9 cellular contexts compared by ENCODE assay signal in genomic region chr11:316891-317291, GRCh38. TPM values are rescaled to one million over a fixed set of nuclear protein-coding genes. Genes with fewer than 3 reads are reported as not detected.
A peak's percentile ranks its signal among the peaks of the same experiment; 100 is the strongest.
DNase-seq lines count a peak whose midpoint lies in the region; ATAC-seq, FAIRE-seq and TF ChIP-seq lines count a peak whose summit lies in the region.
"Had no signal": no experiment of that assay in that cellular context is flagged by ENCODE, and none has a peak within 500 bp of the region (broad histone marks: within the 10 kb centered on the region; RNA-seq: fewer than 3 reads in every experiment).

No MANE protein-coding gene starts in this region.

- H2AFZ ChIP-seq in K562 (ENCODE audit: low read depth, low read length): no peak overlapping the region

- POLR2A ChIA-PET in K562 (lab: Yijun Ruan, JAX): interaction anchor here (0.6 to 2.0 kb wide), 12 partner anchors 8 to 134 kb away, joined by 3 to 10 read pairs (median 4); partner anchors contain the start of genes BET1L, IFITM2 and RIC8A

- H3K27me3 ChIP-seq in K562 (ENCODE audit: control insufficient read depth in 2 of 2, insufficient read depth in 2 of 2, low read length in 2 of 2) (no peaks in the 10 kb centered on the region), upper lobe of left lung (peaks cover 0 to 9% (median 0%) of the 10 kb centered on the region in 4 donors)

- H3K9me3 ChIP-seq in K562 (replicated peaks; ENCODE audit: control insufficient read depth, insufficient read depth, low read depth, low read length): no peaks in the 10 kb centered on the region
- H3K9me3 ChIP-seq in upper lobe of left lung: no peaks in the 10 kb centered on the region

- no peak for DNase-seq in activated naive CD4-positive, alpha-beta T cell treated with anti-CD3 and anti-CD28 coated beads, Interleukin-2, amount 10 ng/mL, durations not matched to agents 7 days and 5 days
- no peak for DNase-seq in activated naive CD4-positive, alpha-beta T cell treated with anti-CD3 and anti-CD28 coated beads, Interleukin-2, amount 50 U/mL, for 16 hours
- DNase-seq in K562 (ENCODE audit: extremely low read depth in 1 of 4, low spot score in 3 of 4): no peak
- DNase-seq in memory B cell (ENCODE audit: low spot score in 2 of 2): no peak
- DNase-seq in upper lobe of left lung: no peak
- no peak for DNase-seq in NCI-H748 (lab: John Stamatoyannopoulos, UW; ENCODE audit: unreplicated experiment)
- no peak for DNase-seq in activated CD8-positive, alpha-beta memory T cell treated with anti-CD3 and anti-CD28 coated beads, Interleukin-2, amount 50 U/mL, for 4 hours
- DNase-seq: small intestine had no signal

- H3K9ac ChIP-seq in K562 (ENCODE audit: insufficient read depth in 1 of 2, low read depth in 2 of 2, low read length in 2 of 2): peak overlapping the region; percentile 82 to 98; a peak in 3 of 4 replicates

- H3K4me1 ChIP-seq in K562 (replicated peaks in 1 of 2; ENCODE audit: control insufficient read depth in 2 of 2, insufficient read depth in 2 of 2, low read length in 2 of 2): peaks cover 24 to 52% of the 10 kb centered on the region in 2 experiments
- peaks cover 39 to 62% (median 43%) of the 10 kb centered on the region in 4 donors for H3K4me1 ChIP-seq in upper lobe of left lung

- intact Hi-C loops in K562 (cut with micrococcal nuclease): loop anchor here (2.0 kb wide), 1 partner anchor 38 kb away; no protein-coding TSS in a partner anchor

- no peaks in the 10 kb centered on the region for H3K9me3 Mint-ChIP-seq in activated naive CD4-positive, alpha-beta T cell treated with anti-CD3 and anti-CD28 coated beads, Interleukin-2, amount 10 ng/mL, durations not matched to agents 7 days and 5 days
- no peaks in the 10 kb centered on the region for H3K9me3 Mint-ChIP-seq in memory B cell

- TF ChIP-seq POLR2A in K562 (conservative IDR thresholded peaks at IDR 0.05) (no peak), upper lobe of left lung (IDR thresholded peaks at IDR 0.05) (no peak)

- peaks cover 12% of the 10 kb centered on the region for H3K27me3 Mint-ChIP-seq in activated naive CD4-positive, alpha-beta T cell treated with anti-CD3 and anti-CD28 coated beads, Interleukin-2, amount 10 ng/mL, durations not matched to agents 7 days and 5 days
- no peaks in the 10 kb centered on the region for H3K27me3 Mint-ChIP-seq in memory B cell

- H3K79me2 ChIP-seq in K562 (ENCODE audit: control insufficient read depth, insufficient read depth, low read length): peaks cover 80% of the 10 kb centered on the region

- H4K20me1 ChIP-seq in K562 (replicated peaks; ENCODE audit: control insufficient read depth, insufficient read depth, low read length): peaks cover 5% of the 10 kb centered on the region; the same call in 1 of the 2 replicates

- no TSS peak for BruUV-seq in K562 (replicated peaks; lab: Mats Ljungman, UMichigan)

- no peak for TF ChIP-seq EP300 in K562 (IDR thresholded peaks at IDR 0.05; ENCODE audit: low read length)
- no peak for TF ChIP-seq EP300 in upper lobe of left lung (IDR thresholded peaks at IDR 0.05)

- TF ChIP-seq CTCF in K562 (IDR thresholded peaks at IDR 0.05 in 2 of 3, conservative IDR thresholded peaks at IDR 0.05 in 1 of 3; ENCODE audit: insufficient read depth in 2 of 3, low read depth in 1 of 3, low read length in 3 of 3): no peak
- TF ChIP-seq CTCF in upper lobe of left lung (IDR thresholded peaks at IDR 0.05): no peak

- H3K27ac ChIP-seq in K562 (ENCODE audit: extremely low read depth, low read depth, low read length): peak overlapping the region; percentile 87
- H3K27ac ChIP-seq in upper lobe of left lung: peak overlapping the region; percentile 61 to 97 (median 94)

- ATAC-seq in K562 (no peak), memory B cell (ENCODE audit: low read depth) (no peak), upper lobe of left lung (ENCODE audit: low FRiP score in 2 of 2) (no peak), GM19351 (IDR thresholded peaks at IDR 0.05; ENCODE audit: unreplicated experiment) (no peak)

- H3K9me1 ChIP-seq in K562 (ENCODE audit: control insufficient read depth, insufficient read depth, low read length): no peaks in the 10 kb centered on the region

- peaks cover 29% of the 10 kb centered on the region; the same call in 1 of the 3 replicates for H3K36me3 ChIP-seq in K562 (ENCODE audit: control insufficient read depth, insufficient read depth, low read length)
- H3K36me3 ChIP-seq in upper lobe of left lung: peaks cover 0 to 4% (median 0%) of the 10 kb centered on the region in 4 donors

- H3K4me3 ChIP-seq in K562 (peak overlapping the region; percentile 69), upper lobe of left lung (peak overlapping the region in 2 of 4 donors; percentile 50 to 67)

- peaks cover 49% of the 10 kb centered on the region for H3K36me3 Mint-ChIP-seq in activated naive CD4-positive, alpha-beta T cell treated with anti-CD3 and anti-CD28 coated beads, Interleukin-2, amount 10 ng/mL, durations not matched to agents 7 days and 5 days
- H3K36me3 Mint-ChIP-seq in memory B cell: no peaks in the 10 kb centered on the region

- H3K4me3 Mint-ChIP-seq in activated naive CD4-positive, alpha-beta T cell treated with anti-CD3 and anti-CD28 coated beads, Interleukin-2, amount 10 ng/mL, durations not matched to agents 7 days and 5 days: peak overlapping the region; percentile 83
- H3K4me3 Mint-ChIP-seq in memory B cell: peak overlapping the region; percentile 9

- CTCF ChIA-PET in activated naive CD4-positive, alpha-beta T cell treated with anti-CD3 and anti-CD28 coated beads, Interleukin-2, amount 10 ng/mL, durations not matched to agents 7 days and 5 days (lab: Charles Lee): interaction anchor here (0.9 to 3.4 kb wide), 5 partner anchors 10 to 202 kb away, joined by 3 to 15 read pairs (median 12); partner anchors contain the start of gene IFITM2
- CTCF ChIA-PET in K562 (lab: Yijun Ruan, JAX; ENCODE audit: low intra/inter-chr PET ratio): interaction anchor here (0.6 kb wide), 1 partner anchor 408 kb away, joined by 3 read pairs; no protein-coding TSS in a partner anchor

- no peak for TF ChIP-seq RAD21 in K562 (CRISPR knock-in tag; conservative IDR thresholded peaks at IDR 0.05 in 1 of 2, IDR thresholded peaks at IDR 0.05 in 1 of 2)

- peaks cover 39% of the 10 kb centered on the region for H3K4me1 Mint-ChIP-seq in activated naive CD4-positive, alpha-beta T cell treated with anti-CD3 and anti-CD28 coated beads, Interleukin-2, amount 10 ng/mL, durations not matched to agents 7 days and 5 days
- peaks cover 28% of the 10 kb centered on the region for H3K4me1 Mint-ChIP-seq in memory B cell

- in situ Hi-C loops in K562 (cut with MboI): no loop called here

- FAIRE-seq in K562 (lab: Jason Lieb, UNC): no peak
- FAIRE-seq: small intestine had no signal

- H3K27ac Mint-ChIP-seq in activated naive CD4-positive, alpha-beta T cell treated with anti-CD3 and anti-CD28 coated beads, Interleukin-2, amount 10 ng/mL, durations not matched to agents 7 days and 5 days: peak overlapping the region; percentile 97
- peak overlapping the region; percentile 17 for H3K27ac Mint-ChIP-seq in memory B cell

- peak overlapping the region; percentile 95 for H3K4me2 ChIP-seq in K562 (ENCODE audit: insufficient read depth, low read length)

- WGBS in K562 (ENCODE audit: insufficient coverage, low coverage, missing lambda C conversion rate): 16% methylated on average over 7 of the region's 7 CpGs
- WGBS in upper lobe of left lung, 2 donors: 79 to 82% methylated on average over 7 of the region's 7 CpGs

RNA-seq across cellular contexts. Expression of gene IFITM1, which starts 3.1 kb away (rescaled TPM):
- total RNA-seq in K562 (2011; cell fraction: chromatin; rRNA removed; ENCODE audit: low replicate concordance): 394 and 929 TPM in 2 replicates
- total RNA-seq in K562 (2011; cell fraction: nucleolus; rRNA removed): 1,445 and 1,483 TPM in 2 replicates
- 1,061 and 1,262 TPM in 2 replicates for total RNA-seq in K562 (2011; cell fraction: nucleoplasm; rRNA removed)
- total RNA-seq in K562 (2014; rRNA removed): 793 and 818 TPM in 2 replicates
- total RNA-seq in K562 (2014; rRNA removed; fragmentation: Illumina TruSeq; extraction: Trizol): 572 and 787 TPM in 2 replicates
- 979 and 985 TPM in 2 replicates for total RNA-seq in K562 (2015; rRNA removed; fragmentation: Illumina TruSeq; extraction: Trizol)
- 691 and 717 TPM in 2 replicates for total RNA-seq in K562 (2021)
- polyA plus RNA-seq in K562 (2011; rRNA removed): 900 and 1,311 TPM in 2 replicates
- 2,724 and 2,737 TPM in 2 replicates for polyA plus RNA-seq in K562 (2011; cell fraction: cytosol; rRNA removed)
- 780 and 1,049 TPM in 2 replicates for polyA plus RNA-seq in K562 (2011; cell fraction: nucleus; rRNA removed)
- polyA plus RNA-seq in K562 (2012): 1,084 and 1,212 TPM in 2 replicates
- 1,966 and 1,984 TPM in 2 replicates for polyA plus RNA-seq in K562 (2014; fragmentation: Illumina TruSeq; extraction: Trizol)
- 1,000 to 10,000 TPM; 4,252 to 5,579 TPM for polyA plus RNA-seq in K562 (2014; fragmentation: Nextera tagmentation; extraction: Ambion mirVana)
- 974 and 999 TPM in 2 replicates for polyA plus RNA-seq in K562 (2014; rRNA removed)
- polyA minus RNA-seq in K562 (2011; rRNA and poly(A)+ RNA removed): 752 and 801 TPM in 2 replicates
- 577 and 662 TPM in 2 replicates for polyA minus RNA-seq in K562 (2011; cell fraction: cytosol; rRNA and poly(A)+ RNA removed)
- polyA minus RNA-seq in K562 (2011; cell fraction: nucleus; rRNA and poly(A)+ RNA removed): 139 and 266 TPM in 2 replicates
- 100 to 1,000 TPM in 1 of 6 donors, 10 to 100 TPM in 5; 16.8 to 119 (median 74.5) TPM for total RNA-seq in upper lobe of left lung

RNA-seq across cellular contexts. Expression of gene IFITM3, which starts 3.8 kb away (rescaled TPM):
- total RNA-seq in K562 (2011; cell fraction: chromatin; rRNA removed; ENCODE audit: low replicate concordance): 6.0 and 26.3 TPM in 2 replicates
- total RNA-seq in K562 (2011; cell fraction: nucleolus; rRNA removed): 38.8 and 53.5 TPM in 2 replicates
- total RNA-seq in K562 (2011; cell fraction: nucleoplasm; rRNA removed): 31.1 and 36.4 TPM in 2 replicates
- total RNA-seq in K562 (2014; rRNA removed) (49.6 and 70.6 TPM in 2 replicates), K562 (2014; rRNA removed; fragmentation: Illumina TruSeq; extraction: Trizol) (41.0 and 51.5 TPM in 2 replicates), K562 (2015; rRNA removed; fragmentation: Illumina TruSeq; extraction: Trizol) (155 and 161 TPM in 2 replicates), K562 (2021) (163 and 164 TPM in 2 replicates), upper lobe of left lung (100 to 1,000 TPM; 132 to 860 (median 360) TPM)
- polyA plus RNA-seq in K562 (2011; rRNA removed) (22.7 and 77.6 TPM in 2 replicates), K562 (2014; fragmentation: Illumina TruSeq; extraction: Trizol) (242 and 297 TPM in 2 replicates), K562 (2014; fragmentation: Nextera tagmentation; extraction: Ambion mirVana) (100 to 1,000 TPM; 452 to 461 TPM), K562 (2014; rRNA removed) (77.7 and 150 TPM in 2 replicates)
- 128 TPM in 2 replicates for polyA plus RNA-seq in K562 (2011; cell fraction: cytosol; rRNA removed)
- polyA plus RNA-seq in K562 (2011; cell fraction: nucleus; rRNA removed): 28.0 and 34.2 TPM in 2 replicates
- 478 and 481 TPM in 2 replicates for polyA plus RNA-seq in K562 (2012)
- 19.8 and 26.3 TPM in 2 replicates for polyA minus RNA-seq in K562 (2011; rRNA and poly(A)+ RNA removed)
- 49.6 and 95.7 TPM in 2 replicates for polyA minus RNA-seq in K562 (2011; cell fraction: cytosol; rRNA and poly(A)+ RNA removed)
- polyA minus RNA-seq in K562 (2011; cell fraction: nucleus; rRNA and poly(A)+ RNA removed): 6.9 and 19.4 TPM in 2 replicates

RNA-seq across cellular contexts. Expression of gene IFITM2, which starts 9.3 kb away (rescaled TPM):
- total RNA-seq in K562 (2011; cell fraction: chromatin; rRNA removed; ENCODE audit: low replicate concordance): 6.5 and 20.8 TPM in 2 replicates
- total RNA-seq in K562 (2011; cell fraction: nucleolus; rRNA removed): 47.0 and 138 TPM in 2 replicates
- 31.5 and 44.9 TPM in 2 replicates for total RNA-seq in K562 (2011; cell fraction: nucleoplasm; rRNA removed)
- 52.8 and 187 TPM in 2 replicates for total RNA-seq in K562 (2014; rRNA removed)
- total RNA-seq in K562 (2014; rRNA removed; fragmentation: Illumina TruSeq; extraction: Trizol): 137 and 145 TPM in 2 replicates
- 290 and 356 TPM in 2 replicates for total RNA-seq in K562 (2015; rRNA removed; fragmentation: Illumina TruSeq; extraction: Trizol)
- 693 and 698 TPM in 2 replicates for total RNA-seq in K562 (2021)
- 205 and 655 TPM in 2 replicates for polyA plus RNA-seq in K562 (2011; rRNA removed)
- polyA plus RNA-seq in K562 (2011; cell fraction: cytosol; rRNA removed): 600 and 1,150 TPM in 2 replicates
- polyA plus RNA-seq in K562 (2011; cell fraction: nucleus; rRNA removed): 59.9 and 198 TPM in 2 replicates
- 488 and 506 TPM in 2 replicates for polyA plus RNA-seq in K562 (2012)
- 472 and 547 TPM in 2 replicates for polyA plus RNA-seq in K562 (2014; fragmentation: Illumina TruSeq; extraction: Trizol)
- 1,000 to 10,000 TPM; 3,629 to 4,872 TPM for polyA plus RNA-seq in K562 (2014; fragmentation: Nextera tagmentation; extraction: Ambion mirVana)
- 255 and 328 TPM in 2 replicates for polyA plus RNA-seq in K562 (2014; rRNA removed)
- 69.9 and 190 TPM in 2 replicates for polyA minus RNA-seq in K562 (2011; rRNA and poly(A)+ RNA removed)
- 143 and 401 TPM in 2 replicates for polyA minus RNA-seq in K562 (2011; cell fraction: cytosol; rRNA and poly(A)+ RNA removed)
- 14.8 and 71.3 TPM in 2 replicates for polyA minus RNA-seq in K562 (2011; cell fraction: nucleus; rRNA and poly(A)+ RNA removed)
- total RNA-seq in upper lobe of left lung: 100 to 1,000 TPM; 113 to 704 (median 271) TPM

RNA-seq across cellular contexts. Expression of gene IFITM5, which starts 17.6 kb away (rescaled TPM):
- total RNA-seq in K562 (2011; cell fraction: chromatin; rRNA removed; ENCODE audit: low replicate concordance): not detected in 2 replicates
- total RNA-seq in K562 (2011; cell fraction: nucleolus; rRNA removed): not detected in 2 replicates
- total RNA-seq in K562 (2011; cell fraction: nucleoplasm; rRNA removed): not detected in 2 replicates
- total RNA-seq in K562 (2014; rRNA removed): not detected in 2 replicates
- not detected in 2 replicates for total RNA-seq in K562 (2014; rRNA removed; fragmentation: Illumina TruSeq; extraction: Trizol)
- not detected in 2 replicates for total RNA-seq in K562 (2015; rRNA removed; fragmentation: Illumina TruSeq; extraction: Trizol)
- total RNA-seq in K562 (2021): not detected in 2 replicates
- not detected in 2 replicates for polyA plus RNA-seq in K562 (2011; rRNA removed)
- not detected in 2 replicates for polyA plus RNA-seq in K562 (2011; cell fraction: cytosol; rRNA removed)
- not detected in 2 replicates for polyA plus RNA-seq in K562 (2011; cell fraction: nucleus; rRNA removed)
- polyA plus RNA-seq in K562 (2012): not detected in 2 replicates
- not detected in 2 replicates for polyA plus RNA-seq in K562 (2014; fragmentation: Illumina TruSeq; extraction: Trizol)
- polyA plus RNA-seq in K562 (2014; fragmentation: Nextera tagmentation; extraction: Ambion mirVana): not detected
- polyA plus RNA-seq in K562 (2014; rRNA removed): 0.19 TPM in 1 of 2 replicates, not detected in the other
- not detected in 2 replicates for polyA minus RNA-seq in K562 (2011; rRNA and poly(A)+ RNA removed)
- not detected in 2 replicates for polyA minus RNA-seq in K562 (2011; cell fraction: cytosol; rRNA and poly(A)+ RNA removed)
- not detected in 2 replicates for polyA minus RNA-seq in K562 (2011; cell fraction: nucleus; rRNA and poly(A)+ RNA removed)
- total RNA-seq in upper lobe of left lung: not detected
- polyA plus RNA-seq: small intestine had no signal

RNA-seq across cellular contexts. Expression of gene PGGHG, which starts 28.0 kb away (rescaled TPM):
- total RNA-seq in K562 (2011; cell fraction: chromatin; rRNA removed; ENCODE audit: low replicate concordance): 121 and 331 TPM in 2 replicates
- total RNA-seq in K562 (2011; cell fraction: nucleolus; rRNA removed): 233 and 250 TPM in 2 replicates
- 139 and 152 TPM in 2 replicates for total RNA-seq in K562 (2011; cell fraction: nucleoplasm; rRNA removed)
- total RNA-seq in K562 (2014; rRNA removed) (25.7 and 34.3 TPM in 2 replicates), K562 (2014; rRNA removed; fragmentation: Illumina TruSeq; extraction: Trizol) (3.3 and 5.1 TPM in 2 replicates), K562 (2015; rRNA removed; fragmentation: Illumina TruSeq; extraction: Trizol) (13.8 and 15.2 TPM in 2 replicates), K562 (2021) (55.9 and 73.1 TPM in 2 replicates), upper lobe of left lung (100 to 1,000 TPM in 2 of 6 donors, 10 to 100 TPM in 4; 34.1 to 535 (median 65.2) TPM)
- polyA plus RNA-seq in K562 (2011; rRNA removed) (18.1 and 48.0 TPM in 2 replicates), K562 (2014; fragmentation: Illumina TruSeq; extraction: Trizol) (18.3 and 23.2 TPM in 2 replicates), K562 (2014; fragmentation: Nextera tagmentation; extraction: Ambion mirVana) (under 1 TPM; 0.38 to 0.84 TPM), K562 (2014; rRNA removed) (74.2 and 85.1 TPM in 2 replicates)
- polyA plus RNA-seq in K562 (2011; cell fraction: cytosol; rRNA removed): 11.1 and 18.3 TPM in 2 replicates
- 636 and 650 TPM in 2 replicates for polyA plus RNA-seq in K562 (2011; cell fraction: nucleus; rRNA removed)
- polyA plus RNA-seq in K562 (2012): 54.9 and 131 TPM in 2 replicates
- 2.3 TPM in 2 replicates for polyA minus RNA-seq in K562 (2011; rRNA and poly(A)+ RNA removed)
- polyA minus RNA-seq in K562 (2011; cell fraction: cytosol; rRNA and poly(A)+ RNA removed): 4.9 and 8.6 TPM in 2 replicates
- 43.4 and 50.0 TPM in 2 replicates for polyA minus RNA-seq in K562 (2011; cell fraction: nucleus; rRNA and poly(A)+ RNA removed)
